ENCODE assay signal across 8 cellular contexts in the genomic region with DNA sequence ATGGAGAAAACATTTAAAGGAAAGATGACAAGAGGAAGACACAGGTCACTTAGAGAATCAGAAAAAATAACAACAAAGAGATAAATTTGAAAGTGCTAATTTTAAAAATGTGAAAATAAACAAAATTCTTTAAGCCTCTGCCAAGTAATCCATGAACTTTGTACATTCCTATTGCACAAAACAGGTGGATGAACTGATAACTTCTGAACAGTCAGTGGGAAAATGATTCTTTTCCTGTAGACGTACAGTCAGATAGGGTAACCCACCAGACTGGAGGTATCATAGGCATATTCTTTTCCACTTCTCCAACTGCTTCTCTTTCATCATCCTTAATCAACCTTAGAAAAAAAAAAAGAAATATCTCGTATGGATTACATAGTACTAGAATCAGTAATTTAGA. TPM values are rescaled to one million over a fixed set of nuclear protein-coding genes. Genes with fewer than 3 reads are reported as not detected.
"Had no signal": no experiment of that assay in that cellular context is flagged by ENCODE, and none has a peak within 500 bp of the region (broad histone marks: within the 10 kb centered on the region; RNA-seq: fewer than 3 reads in every experiment).

No MANE protein-coding gene starts in this region.

- H3K4me3 ChIP-seq: K562 had no signal

- DNase-seq: IMR-90, KBM-7 had no signal

- H3K27ac ChIP-seq: HL-60 had no signal

- ATAC-seq: K562 had no signal

- FAIRE-seq: HTR-8/SVneo, K562 had no signal

RNA-seq across cellular contexts. Expression of a gene that starts 36.5 kb away (rescaled TPM):
- total RNA-seq: HT-29, HT1080, IMR-90, K562 had no signal
- polyA plus RNA-seq: IgD-negative memory B cell, IMR-90, K562 had no signal
